8 cellular contexts compared by ENCODE assay signal in the genomic region with DNA sequence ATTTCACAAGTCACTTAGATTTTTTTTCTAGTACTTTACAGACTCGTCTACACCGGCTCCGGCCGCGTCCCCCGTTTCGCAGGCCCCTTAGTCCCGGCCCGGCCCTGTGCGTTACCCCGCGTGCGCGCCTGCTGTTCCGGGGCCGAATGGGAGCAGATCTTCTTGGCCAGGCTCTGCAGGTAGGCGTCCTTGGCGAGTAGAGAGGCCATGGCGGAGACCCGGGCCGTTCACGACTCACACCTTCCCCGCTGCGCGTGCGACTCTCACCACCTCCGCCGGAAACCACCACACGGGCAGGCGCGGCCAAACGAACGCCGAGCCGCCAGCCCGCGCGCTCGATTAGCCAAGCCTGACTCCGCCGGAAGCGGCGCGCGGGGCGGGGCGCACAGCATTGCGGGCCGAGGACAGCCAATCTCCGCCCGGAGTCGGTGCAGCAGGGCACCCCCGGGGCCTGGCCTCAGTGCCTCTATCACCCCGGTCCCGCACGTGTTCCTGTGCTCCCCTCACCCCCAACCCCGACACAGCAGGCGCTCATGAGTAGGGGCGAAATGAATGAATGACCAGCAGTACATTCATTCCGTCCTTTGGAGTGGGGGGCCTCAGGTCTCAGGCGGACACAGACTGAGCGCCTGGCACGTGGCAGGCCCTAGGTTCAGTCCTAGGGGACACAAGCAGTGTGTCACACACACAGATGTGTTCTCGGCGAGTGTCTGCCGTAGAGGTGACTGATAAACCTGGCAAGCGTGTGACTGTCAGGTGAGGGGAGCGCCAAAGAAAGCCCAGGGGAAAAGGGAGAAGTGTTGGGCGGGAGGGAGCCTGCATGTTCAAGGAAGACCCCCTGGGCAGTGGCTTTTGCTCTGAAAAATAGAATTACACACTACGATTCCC. TPM values are rescaled to one million over a fixed set of nuclear protein-coding genes. Genes with fewer than 3 reads are reported as not detected.
DNase-seq lines count a peak whose midpoint lies in the region; ATAC-seq, FAIRE-seq and TF ChIP-seq lines count a peak whose summit lies in the region.

Gene SURF6, minus strand, starts transcription at position 265 of the 888 bp plus-strand sequence. Its CDS starts 56 bp downstream, at position 209.

- H3K9me3 Mint-ChIP-seq in central memory CD8-positive, alpha-beta T cell, result no peaks in the 10 kb centered on the region

- H3K27me3 ChIP-seq in keratinocyte (ENCODE audit: control insufficient read depth, extremely low read depth, insufficient read depth, low read length), result no peaks in the 10 kb centered on the region

- H2AFZ ChIP-seq in keratinocyte (ENCODE audit: control insufficient read depth, low read length), result peak within 1 kb of the TSS; percentile 90

- dilution Hi-C loops in keratinocyte (cut with MboI; ENCODE audit: extremely low pct_ligation_motif_present, low sequenced_read_pairs), result no loop called here

- H3K4me3 ChIP-seq in keratinocyte (ENCODE audit: control insufficient read depth in 2 of 3, extremely low read depth in 1 of 3, insufficient read depth in 2 of 3, low read depth in 1 of 3, low read length in 3 of 3), result peak within 1 kb of the TSS; percentile 81 to 95 (median 82)

- FAIRE-seq in GM19239 (lab: Jason Lieb, UNC) (peak; percentile 91), keratinocyte (lab: Jason Lieb, UNC) (peak; percentile 55)

- peak within 1 kb of the TSS; percentile 76 for H3K27ac ChIP-seq in keratinocyte (ENCODE audit: control insufficient read depth, insufficient read depth, low read length)

- H3K36me3 ChIP-seq in keratinocyte (ENCODE audit: control insufficient read depth in 2 of 2, extremely low read depth in 1 of 2, insufficient read depth in 2 of 2, low read length in 2 of 2), result peaks cover 32 to 41% of the 10 kb centered on the region in 2 experiments

- no peaks in the 10 kb centered on the region for H3K9me1 ChIP-seq in keratinocyte (ENCODE audit: control insufficient read depth, extremely low read depth, insufficient read depth, low read length)

- no peaks in the 10 kb centered on the region for H3K9me3 ChIP-seq in keratinocyte (ENCODE audit: control insufficient read depth, low read depth, low read length)

- H3K4me2 ChIP-seq in keratinocyte (ENCODE audit: control insufficient read depth, extremely low read depth, insufficient read depth, low read depth, low read length), result peak within 1 kb of the TSS; percentile 96

- H3K27me3 Mint-ChIP-seq in central memory CD8-positive, alpha-beta T cell, result no peaks in the 10 kb centered on the region

- H3K4me1 Mint-ChIP-seq in central memory CD8-positive, alpha-beta T cell, result peaks cover 45% of the 10 kb centered on the region

- peaks cover 34% of the 10 kb centered on the region for H3K36me3 Mint-ChIP-seq in central memory CD8-positive, alpha-beta T cell (ENCODE audit: insufficient read depth)

- TF ChIP-seq CTCF in keratinocyte (optimal IDR thresholded peaks at IDR 0.05 in 1 of 3, IDR thresholded peaks at IDR 0.05 in 1 of 3, conservative IDR thresholded peaks at IDR 0.05 in 1 of 3; ENCODE audit: extremely low read depth in 1 of 3, insufficient read depth in 2 of 3, low read length in 3 of 3), result no peak

- peak within 1 kb of the TSS; percentile 80 for H3K9ac ChIP-seq in keratinocyte (ENCODE audit: control insufficient read depth, extremely low read depth, insufficient read depth, low read length)

- peaks cover 18% of the 10 kb centered on the region for H3K4me1 ChIP-seq in keratinocyte (ENCODE audit: control insufficient read depth, extremely low read depth, insufficient read depth, low read length)

- ATAC-seq in HG03439 (IDR thresholded peaks at IDR 0.05; ENCODE audit: unreplicated experiment), result peak; percentile 75
- ATAC-seq in central memory CD8-positive, alpha-beta T cell (replicated peaks; ENCODE audit: extremely low read depth, poor library complexity, severe bottlenecking), result peak; percentile 94

- DNase-seq in AML-193 (lab: John Stamatoyannopoulos, UW) (peak; percentile 85), GM19239 (ENCODE audit: insufficient read length, low spot score) (peak; percentile 92), NCI-H510A (lab: John Stamatoyannopoulos, UW) (peak; percentile 93), keratinocyte (ENCODE audit: low read depth, low spot score) (no peak)
- DNase-seq in activated CD4-positive, CD25-positive, alpha-beta regulatory T cell treated with anti-CD3 and anti-CD28 coated beads, Interleukin-2, amount 50 U/mL, for 72 hours, result peak; percentile 96
- DNase-seq in central memory CD8-positive, alpha-beta T cell (ENCODE audit: low spot score in 2 of 2), result peak; percentile 88 to 89
- DNase-seq in stimulated activated CD4-positive, alpha-beta T cell treated with anti-CD3 and anti-CD28 coated beads, Interleukin-12 subunit alpha, Interleukin-12 subunit beta, amount 100 ng/mL, for 4 hours, result peak; percentile 94

- H3K4me3 Mint-ChIP-seq in central memory CD8-positive, alpha-beta T cell, result peak within 1 kb of the TSS; percentile 93

- H4K20me1 ChIP-seq in keratinocyte (ENCODE audit: control insufficient read depth, extremely low read depth, insufficient read depth, low read length), result no peaks in the 10 kb centered on the region

- H3K27ac Mint-ChIP-seq in central memory CD8-positive, alpha-beta T cell (ENCODE audit: low read depth), result peak within 1 kb of the TSS; percentile 92

- H3K79me2 ChIP-seq in keratinocyte (ENCODE audit: control insufficient read depth, insufficient read depth, low read length), result peaks cover 38% of the 10 kb centered on the region

RNA-seq across cellular contexts. Expression of gene SURF6, which starts in this region (rescaled TPM):
- 11.8 to 13.0 TPM (median 12.4 TPM) in 3 replicates for polyA plus RNA-seq in keratinocyte
- polyA plus RNA-seq in keratinocyte (2011; ENCODE audit: low read depth), result 5.7 TPM
- 5.7 and 15.4 TPM in 2 replicates for polyA plus RNA-seq in keratinocyte (2011; cell fraction: cytosol; rRNA removed)
- polyA plus RNA-seq in keratinocyte (2011; cell fraction: nucleus; rRNA removed), result 16.9 and 26.8 TPM in 2 replicates
- polyA plus RNA-seq in keratinocyte (2012; ENCODE audit: low replicate concordance), result 7.4 and 26.1 TPM in 2 replicates
- polyA minus RNA-seq in keratinocyte, result 3.5 to 9.2 TPM (median 4.1 TPM) in 3 replicates
- 17.3 TPM for polyA minus RNA-seq in keratinocyte (2011; cell fraction: cytosol; rRNA and poly(A)+ RNA removed)
- 6.2 and 7.8 TPM in 2 replicates for polyA minus RNA-seq in keratinocyte (2011; cell fraction: nucleus; rRNA and poly(A)+ RNA removed)
